In genomic region chr1:94332952-94333351, GRCh38 we compare ENCODE assay signal across 14 cellular contexts.
DNase-seq lines count a peak whose midpoint lies in the region; ATAC-seq lines count a peak whose summit lies in the region.
"Had no signal": no experiment of that assay in that cellular context is flagged by ENCODE, and none has a peak within 500 bp of the region (broad histone marks: within the 10 kb centered on the region; RNA-seq: fewer than 3 reads in every experiment).

No MANE protein-coding gene starts in this region.

- ATAC-seq in GM19025 (IDR thresholded peaks at IDR 0.05; ENCODE audit: low read depth, unreplicated experiment) (peak; percentile 54), HG03342 (IDR thresholded peaks at IDR 0.05; ENCODE audit: unreplicated experiment) (peak; percentile 50), GM21526 (IDR thresholded peaks at IDR 0.05; ENCODE audit: low FRiP score, unreplicated experiment) (no peak)

- DNase-seq in COLO668 (lab: John Stamatoyannopoulos, UW; ENCODE audit: unreplicated experiment) (peak; percentile 72), dermis blood vessel endothelial cell (peak; percentile 69), hepatic stellate cell (ENCODE audit: low spot score) (no peak), NAMALWA (ENCODE audit: low spot score) (no peak)
- DNase-seq in stimulated activated CD4-positive, alpha-beta T cell treated with anti-CD3 and anti-CD28 coated beads, Interleukin-2, amount 100 ng/mL, for 48 hours: no peak
- DNase-seq: activated CD4-positive, CD25-positive, alpha-beta regulatory T cell; activated naive CD4-positive, alpha-beta T cell treated with anti-CD3 and anti-CD28 coated beads, Interleukin-2, amount 10 ng/mL, durations not matched to agents 7 days and 5 days; CD4-positive, CD25-positive, alpha-beta regulatory T cell; endodermal cell; kidney glomerular epithelial cell; RPMI8226 had no signal

Comparison
In these comparisons a context has a peak if more than half of its experiments do, and no peak if none do; other contexts are left out.
1. DNase-seq: peak in COLO668 (single experiment) and dermis blood vessel endothelial cell (single experiment); none in stimulated activated CD4-positive, alpha-beta T cell treated with anti-CD3 and anti-CD28 coated beads, Interleukin-2, amount 100 ng/mL, for 48 hours (0 of 2), hepatic stellate cell (single experiment) and NAMALWA (single experiment).